In genomic region chr22:41996826-41997225, GRCh38 we compare ENCODE assay signal across 1 cellular context.
TF ChIP-seq lines count a peak whose summit lies in the region.

No MANE protein-coding gene starts in this region.

TF ChIP-seq in HepG2, 621 proteins besides CTCF, POLR2A, EP300 and RAD21:
- TF ChIP-seq ZSCAN12 (CRISPR knock-in tag; IDR thresholded peaks at IDR 0.05) (no peak), ZNF326 (CRISPR knock-in tag; IDR thresholded peaks at IDR 0.05; ENCODE audit: borderline replicate concordance) (no peak), ZNF367 (CRISPR knock-in tag; IDR thresholded peaks at IDR 0.05; ENCODE audit: borderline replicate concordance) (no peak), NFYB (CRISPR knock-in tag; IDR thresholded peaks at IDR 0.05) (no peak), SP140L (CRISPR knock-in tag; IDR thresholded peaks at IDR 0.05; ENCODE audit: borderline replicate concordance) (no peak), JARID2 (CRISPR knock-in tag; IDR thresholded peaks at IDR 0.05; ENCODE audit: insufficient replicate concordance) (no peak), MAF1 (CRISPR knock-in tag; IDR thresholded peaks at IDR 0.05; ENCODE audit: borderline replicate concordance) (no peak), ZEB1 (IDR thresholded peaks at IDR 0.05; ENCODE audit: insufficient replicate concordance, low read depth) (no peak), MXD1 (CRISPR knock-in tag; IDR thresholded peaks at IDR 0.05) (no peak), ZMAT5 (CRISPR knock-in tag; IDR thresholded peaks at IDR 0.05; ENCODE audit: borderline replicate concordance, low read depth) (no peak), TOE1 (CRISPR knock-in tag; IDR thresholded peaks at IDR 0.05) (no peak), ATF7-NPFF (CRISPR knock-in tag; IDR thresholded peaks at IDR 0.05; ENCODE audit: low read depth) (no peak), PRPF4 (IDR thresholded peaks at IDR 0.05; ENCODE audit: low read depth, low read length, poor library complexity, severe bottlenecking) (no peak)
